Comparison of ENCODE assay signal across 1 cellular context in the genomic region with DNA sequence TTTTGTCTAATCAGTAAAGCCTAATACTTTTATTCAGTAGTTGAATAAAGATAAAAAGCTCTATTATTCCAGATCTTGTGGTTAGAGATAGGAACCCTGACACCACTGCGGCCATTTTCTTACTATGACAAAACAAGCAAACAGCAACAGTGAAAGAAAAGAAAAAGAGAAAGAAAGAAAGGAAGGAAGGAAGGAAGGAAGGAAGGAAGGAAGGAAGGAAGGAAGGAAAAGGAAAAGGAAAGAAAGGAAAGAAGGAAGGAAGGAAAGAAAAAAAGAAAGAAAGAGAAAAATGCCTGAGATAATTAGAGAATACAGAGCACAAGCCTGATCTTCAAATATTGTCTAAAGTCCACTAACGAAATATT.
TF ChIP-seq lines count a peak whose summit lies in the region.

No MANE protein-coding gene starts in this region.

TF ChIP-seq in IMR-90, 13 proteins besides CTCF, POLR2A, EP300 and RAD21:
- TF ChIP-seq NFE2L2 (IDR thresholded peaks at IDR 0.05; ENCODE audit: low read depth, low read length) (no peak), CEBPB (IDR thresholded peaks at IDR 0.05; ENCODE audit: low read depth, low read length) (no peak), FOS (IDR thresholded peaks at IDR 0.05; ENCODE audit: low read depth, low read length) (no peak), BHLHE40 (IDR thresholded peaks at IDR 0.05; ENCODE audit: low read depth, low read length) (no peak), MAFK (IDR thresholded peaks at IDR 0.05; ENCODE audit: low read depth, low read length) (no peak), MXI1 (IDR thresholded peaks at IDR 0.05; ENCODE audit: borderline replicate concordance, low read depth, low read length) (no peak), RCOR1 (IDR thresholded peaks at IDR 0.05; ENCODE audit: insufficient replicate concordance, low read length) (no peak), SMC3 (IDR thresholded peaks at IDR 0.05; ENCODE audit: low read depth, low read length) (no peak), CHD1 (IDR thresholded peaks at IDR 0.05; ENCODE audit: low read depth, low read length) (no peak), RFX5 (IDR thresholded peaks at IDR 0.05; ENCODE audit: low read depth, low read length) (no peak), MAZ (IDR thresholded peaks at IDR 0.05; ENCODE audit: borderline replicate concordance, low read depth, low read length) (no peak)
- TF ChIP-seq, protein P1, sequence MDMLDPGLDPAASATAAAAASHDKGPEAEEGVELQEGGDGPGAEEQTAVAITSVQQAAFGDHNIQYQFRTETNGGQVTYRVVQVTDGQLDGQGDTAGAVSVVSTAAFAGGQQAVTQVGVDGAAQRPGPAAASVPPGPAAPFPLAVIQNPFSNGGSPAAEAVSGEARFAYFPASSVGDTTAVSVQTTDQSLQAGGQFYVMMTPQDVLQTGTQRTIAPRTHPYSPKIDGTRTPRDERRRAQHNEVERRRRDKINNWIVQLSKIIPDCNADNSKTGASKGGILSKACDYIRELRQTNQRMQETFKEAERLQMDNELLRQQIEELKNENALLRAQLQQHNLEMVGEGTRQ (IDR thresholded peaks at IDR 0.05; ENCODE audit: low read depth, low read length) = no peak
- TF ChIP-seq, protein P2, sequence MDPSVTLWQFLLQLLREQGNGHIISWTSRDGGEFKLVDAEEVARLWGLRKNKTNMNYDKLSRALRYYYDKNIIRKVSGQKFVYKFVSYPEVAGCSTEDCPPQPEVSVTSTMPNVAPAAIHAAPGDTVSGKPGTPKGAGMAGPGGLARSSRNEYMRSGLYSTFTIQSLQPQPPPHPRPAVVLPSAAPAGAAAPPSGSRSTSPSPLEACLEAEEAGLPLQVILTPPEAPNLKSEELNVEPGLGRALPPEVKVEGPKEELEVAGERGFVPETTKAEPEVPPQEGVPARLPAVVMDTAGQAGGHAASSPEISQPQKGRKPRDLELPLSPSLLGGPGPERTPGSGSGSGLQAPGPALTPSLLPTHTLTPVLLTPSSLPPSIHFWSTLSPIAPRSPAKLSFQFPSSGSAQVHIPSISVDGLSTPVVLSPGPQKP (IDR thresholded peaks at IDR 0.05; ENCODE audit: borderline replicate concordance, low read depth, low read length) = no peak
